Comparison of ENCODE assay signal across 38 cellular contexts in genomic region chr10:77547651-77548050, GRCh38.
"Had no signal": no experiment of that assay in that cellular context is flagged by ENCODE, and none has a peak within 500 bp of the region (broad histone marks: within the 10 kb centered on the region; RNA-seq: fewer than 3 reads in every experiment).

No MANE protein-coding gene starts in this region.

- H3K4me1 Mint-ChIP-seq: activated CD4-positive, alpha-beta memory T cell treated with anti-CD3 and anti-CD28 coated beads, Interleukin-2, amount 10 ng/mL, durations not matched to agents 7 days and 5 days; activated CD8-positive, alpha-beta memory T cell treated with anti-CD3 and anti-CD28 coated beads, Interleukin-2, amount 10 ng/mL, durations not matched to agents 7 days and 5 days; activated naive CD8-positive, alpha-beta T cell treated with anti-CD3 and anti-CD28 coated beads for 36 hours; activated T-helper 17 cell treated with anti-CD3 and anti-CD28 coated beads, Interleukin-2, amount 50 U/mL, for 72 hours had no signal

- H3K4me3 ChIP-seq: cardiac muscle cell, PC-9 had no signal

- H3K27me3 Mint-ChIP-seq: activated B cell treated with CpG ODN at 0.5 μM for 24 hours had no signal

- H3K27ac Mint-ChIP-seq: activated B cell treated with CpG ODN at 0.5 μM for 24 hours; activated CD4-positive, alpha-beta memory T cell treated with anti-CD3 and anti-CD28 coated beads, Interleukin-2, amount 10 ng/mL, durations not matched to agents 7 days and 5 days; activated CD8-positive, alpha-beta memory T cell treated with anti-CD3 and anti-CD28 coated beads, Interleukin-2, amount 10 ng/mL, durations not matched to agents 7 days and 5 days; activated naive CD8-positive, alpha-beta T cell treated with anti-CD3 and anti-CD28 coated beads for 36 hours; activated T-helper 17 cell treated with anti-CD3 and anti-CD28 coated beads, Interleukin-2, amount 50 U/mL, for 72 hours had no signal

- FAIRE-seq: RCC 7860 had no signal

- H3K4me2 ChIP-seq: PC-9 had no signal

- H3K9me3 Mint-ChIP-seq: activated B cell treated with CpG ODN at 0.5 μM for 24 hours; activated CD4-positive, alpha-beta memory T cell treated with anti-CD3 and anti-CD28 coated beads, Interleukin-2, amount 10 ng/mL, durations not matched to agents 7 days and 5 days had no signal

- H3K4me3 Mint-ChIP-seq: activated B cell treated with CpG ODN at 0.5 μM for 24 hours; activated CD4-positive, alpha-beta memory T cell treated with anti-CD3 and anti-CD28 coated beads, Interleukin-2, amount 10 ng/mL, durations not matched to agents 7 days and 5 days; activated CD8-positive, alpha-beta memory T cell treated with anti-CD3 and anti-CD28 coated beads, Interleukin-2, amount 10 ng/mL, durations not matched to agents 7 days and 5 days; activated naive CD8-positive, alpha-beta T cell treated with anti-CD3 and anti-CD28 coated beads for 36 hours; activated T-helper 17 cell treated with anti-CD3 and anti-CD28 coated beads, Interleukin-2, amount 50 U/mL, for 72 hours had no signal

- H3K36me3 Mint-ChIP-seq: activated CD8-positive, alpha-beta memory T cell treated with anti-CD3 and anti-CD28 coated beads, Interleukin-2, amount 10 ng/mL, durations not matched to agents 7 days and 5 days; activated naive CD8-positive, alpha-beta T cell treated with anti-CD3 and anti-CD28 coated beads for 36 hours had no signal

- H2AFZ ChIP-seq: PC-9 had no signal

- ATAC-seq: activated CD8-positive, alpha-beta memory T cell treated with anti-CD3 and anti-CD28 coated beads, Interleukin-2, amount 10 ng/mL, durations not matched to agents 7 days and 5 days; activated T-helper 17 cell treated with anti-CD3 and anti-CD28 coated beads, Interleukin-2, amount 50 U/mL, for 72 hours had no signal

- H3K27ac ChIP-seq: cardiac muscle cell, PC-9, VCaP had no signal

- H3K27me3 ChIP-seq: cardiac muscle cell had no signal

- DNase-seq: activated B cell treated with CpG ODN at 0.5 μM for 24 hours; activated CD4-positive, alpha-beta memory T cell treated with anti-CD3 and anti-CD28 coated beads, Interleukin-2, amount 10 ng/mL, durations not matched to agents 7 days and 5 days; activated CD4-positive, alpha-beta T cell treated with anti-CD3 and anti-CD28 coated beads for 4 hours; activated CD4-positive, CD25-positive, alpha-beta regulatory T cell treated with anti-CD3 and anti-CD28 coated beads, Interleukin-2, amount 50 U/mL, for 72 hours; activated CD8-positive, alpha-beta memory T cell treated with anti-CD3 and anti-CD28 coated beads for 24 hours; activated CD8-positive, alpha-beta memory T cell treated with anti-CD3 and anti-CD28 coated beads, Interleukin-2, amount 10 ng/mL, durations not matched to agents 7 days and 5 days; activated CD8-positive, alpha-beta memory T cell treated with anti-CD3 and anti-CD28 coated beads, Interleukin-2, amount 50 U/mL, for 48 hours; activated effector memory CD4-positive, alpha-beta T cell treated with anti-CD3 and anti-CD28 coated beads, Interleukin-2, amount 50 U/mL, for 16 hours; activated naive CD4-positive, alpha-beta T cell; activated naive CD4-positive, alpha-beta T cell treated with anti-CD3 and anti-CD28 coated beads, Interleukin-2, amount 50 U/mL, for 16 hours; activated naive CD8-positive, alpha-beta T cell treated with anti-CD3 and anti-CD28 coated beads for 36 hours; activated T-cell treated with anti-CD3 and anti-CD28 coated beads, Interleukin-2, amount 50 U/mL, for 48 hours; amniotic stem cell; aorta; Karpas-422; KBM-7; MM.1S; MV-4-11; NCI-H1092 treated with DMSO at 0.1 percent for 48 hours; NCI-H1417; NCI-H146; NCI-H187; NCI-H2029 treated with DMSO at 0.1 percent for 48 hours; NCI-H2107; NCI-H2171; NCI-H510A; NCI-H526; NCI-H748 treated with DMSO at 0.1 percent for 48 hours; Right ventricle myocardium superior; SW 1271; T-helper 1 cell; T-helper 2 cell; T-helper 9 cell had no signal

- H3K36me3 ChIP-seq: cardiac muscle cell had no signal
